Comparison of ENCODE assay signal across 21 cellular contexts in genomic region chr13:96792736-96793444, GRCh38.
DNase-seq lines count a peak whose midpoint lies in the region; ATAC-seq and TF ChIP-seq lines count a peak whose summit lies in the region.
"Had no signal": no experiment of that assay in that cellular context is flagged by ENCODE, and none has a peak within 500 bp of the region (broad histone marks: within the 10 kb centered on the region; RNA-seq: fewer than 3 reads in every experiment).

No MANE protein-coding gene starts in this region.

- ATAC-seq in aorta (ENCODE audit: low FRiP score) (no peak), left lung (no peak)
- ATAC-seq: HepG2 had no signal

- no peak for TF ChIP-seq POLR2A in ovary (IDR thresholded peaks at IDR 0.05)

- H3K36me3 Mint-ChIP-seq in activated T-helper 1 cell treated with anti-CD3 and anti-CD28 coated beads, Interleukin-12 subunit alpha, Interleukin-12 subunit beta, Interleukin-2, Interleukin-4 antibody, amounts not matched to agents 30 ng/mL and 10 ng/mL and 1 ng/mL, durations not matched to agents 14 hours and 24 hours and 36 hours (ENCODE audit: low read depth) = no peaks in the 10 kb centered on the region

- H3K27ac ChIP-seq in aorta (ENCODE audit: low read depth in 1 of 2, low read length in 2 of 2) (no peak overlapping the region), left lung (no peak overlapping the region), ovary (no peak overlapping the region)
- H3K27ac ChIP-seq: C4-2B, GM23248, PC-9 had no signal

- no peaks in the 10 kb centered on the region for H3K9me3 ChIP-seq in aorta (ENCODE audit: control insufficient read depth, low read length)
- peaks cover 0 to 5% of the 10 kb centered on the region in 2 donors for H3K9me3 ChIP-seq in left lung
- H3K9me3 ChIP-seq in ovary = no peaks in the 10 kb centered on the region

- H3K27me3 ChIP-seq in aorta (ENCODE audit: control insufficient read depth in 1 of 2, insufficient read depth in 2 of 2, low read length in 1 of 2) = no peaks in the 10 kb centered on the region
- H3K27me3 ChIP-seq in left lung = no peaks in the 10 kb centered on the region
- H3K27me3 ChIP-seq in ovary = no peaks in the 10 kb centered on the region

- no peaks in the 10 kb centered on the region for H3K4me1 Mint-ChIP-seq in activated T-helper 1 cell treated with anti-CD3 and anti-CD28 coated beads, Interleukin-12 subunit alpha, Interleukin-12 subunit beta, Interleukin-2, Interleukin-4 antibody, amounts not matched to agents 30 ng/mL and 10 ng/mL and 1 ng/mL, durations not matched to agents 14 hours and 24 hours and 36 hours (ENCODE audit: low read depth)

- H3K4me1 ChIP-seq in aorta (ENCODE audit: control insufficient read depth in 1 of 2, insufficient read depth in 2 of 2, low read length in 2 of 2) = no peaks in the 10 kb centered on the region
- H3K4me1 ChIP-seq in left lung = no peaks in the 10 kb centered on the region
- H3K4me1 ChIP-seq in ovary (ENCODE audit: insufficient read depth) = no peaks in the 10 kb centered on the region

- intact Hi-C loops in activated T-helper 1 cell treated with anti-CD3 and anti-CD28 coated beads, Interleukin-12 subunit alpha, Interleukin-12 subunit beta, Interleukin-2, Interleukin-4 antibody, amounts not matched to agents 30 ng/mL and 10 ng/mL and 1 ng/mL, durations not matched to agents 14 hours and 24 hours and 36 hours (cut with micrococcal nuclease) = no loop called here
- intact Hi-C loops in aorta (cut with DNase I) = loop anchor here in 1 of 2 donors (10.0 kb wide), 1 partner anchor 48 kb away; no protein-coding TSS in a partner anchor
- intact Hi-C loops in left lung (cut with DNase I) = no loop called here
- intact Hi-C loops in ovary (cut with DNase I) = no loop called here

- no peaks in the 10 kb centered on the region for H3K9me3 Mint-ChIP-seq in activated T-helper 1 cell treated with anti-CD3 and anti-CD28 coated beads, Interleukin-12 subunit alpha, Interleukin-12 subunit beta, Interleukin-2, Interleukin-4 antibody, amounts not matched to agents 30 ng/mL and 10 ng/mL and 1 ng/mL, durations not matched to agents 14 hours and 24 hours and 36 hours

- H3K4me3 ChIP-seq in aorta (ENCODE audit: low read length in 2 of 2) (no peak overlapping the region), left lung (no peak overlapping the region), ovary (no peak overlapping the region)
- H3K4me3 ChIP-seq: GM23248, PC-9 had no signal

- no peak for TF ChIP-seq EP300 in ovary (IDR thresholded peaks at IDR 0.05)

- peaks cover 2% of the 10 kb centered on the region for H3K27me3 Mint-ChIP-seq in activated T-helper 1 cell treated with anti-CD3 and anti-CD28 coated beads, Interleukin-12 subunit alpha, Interleukin-12 subunit beta, Interleukin-2, Interleukin-4 antibody, amounts not matched to agents 30 ng/mL and 10 ng/mL and 1 ng/mL, durations not matched to agents 14 hours and 24 hours and 36 hours (ENCODE audit: insufficient read depth)

- DNase-seq in EL (peak; percentile 3), LHCN-M2 (ENCODE audit: low read depth) (peak; percentile 46), amniotic epithelial cell (ENCODE audit: low read depth) (peak; percentile 73), left kidney (ENCODE audit: low read depth, low spot score) (peak; percentile 12), aorta (no peak), left lung (no peak), ovary (no peak)
- DNase-seq in activated T-helper 1 cell treated with anti-CD3 and anti-CD28 coated beads, Interleukin-12 subunit alpha, Interleukin-12 subunit beta, Interleukin-2, Interleukin-4 antibody, amounts not matched to agents 30 ng/mL and 10 ng/mL and 1 ng/mL, durations not matched to agents 14 hours and 24 hours and 36 hours (ENCODE audit: low spot score) = no peak
- DNase-seq: ACHN, DMS79, GM23248, HCEC 1CT, KBM-7, NCI-H1417 treated with DMSO at 0.1 percent for 48 hours, NCI-H187 treated with DMSO at 0.1 percent for 48 hours, NCI-H345, NCI-H524 treated with DMSO at 0.1 percent for 48 hours, PC-9, SW 1271 had no signal

- H3K36me3 ChIP-seq in aorta (ENCODE audit: control insufficient read depth in 1 of 2, insufficient read depth in 2 of 2, low read length in 1 of 2) (no peaks in the 10 kb centered on the region), left lung (no peaks in the 10 kb centered on the region), ovary (no peaks in the 10 kb centered on the region)

- no peak overlapping the region for H3K4me3 Mint-ChIP-seq in activated T-helper 1 cell treated with anti-CD3 and anti-CD28 coated beads, Interleukin-12 subunit alpha, Interleukin-12 subunit beta, Interleukin-2, Interleukin-4 antibody, amounts not matched to agents 30 ng/mL and 10 ng/mL and 1 ng/mL, durations not matched to agents 14 hours and 24 hours and 36 hours

- no peak for TF ChIP-seq CTCF in left lung (IDR thresholded peaks at IDR 0.05)
- no peak for TF ChIP-seq CTCF in ovary (IDR thresholded peaks at IDR 0.05)

- 65 to 68% methylated on average over 9 of the region's 9 CpGs for WGBS in aorta, 2 donors
- WGBS in ovary, 3 donors = 16 to 37% (median 17%) methylated on average over 9 of the region's 9 CpGs

- H3K27ac Mint-ChIP-seq in activated T-helper 1 cell treated with anti-CD3 and anti-CD28 coated beads, Interleukin-12 subunit alpha, Interleukin-12 subunit beta, Interleukin-2, Interleukin-4 antibody, amounts not matched to agents 30 ng/mL and 10 ng/mL and 1 ng/mL, durations not matched to agents 14 hours and 24 hours and 36 hours = no peak overlapping the region

Comparison
In these comparisons a context has a peak if more than half of its experiments do, and no peak if none do; other contexts are left out.
1. DNase-seq: peak in EL (single experiment), LHCN-M2 (single experiment), amniotic epithelial cell (single experiment) and left kidney (single experiment); none in activated T-helper 1 cell treated with anti-CD3 and anti-CD28 coated beads, Interleukin-12 subunit alpha, Interleukin-12 subunit beta, Interleukin-2, Interleukin-4 antibody, amounts not matched to agents 30 ng/mL and 10 ng/mL and 1 ng/mL, durations not matched to agents 14 hours and 24 hours and 36 hours (single experiment), aorta (0 of 2), left lung (0 of 2) and ovary (0 of 5).